In the genomic region with DNA sequence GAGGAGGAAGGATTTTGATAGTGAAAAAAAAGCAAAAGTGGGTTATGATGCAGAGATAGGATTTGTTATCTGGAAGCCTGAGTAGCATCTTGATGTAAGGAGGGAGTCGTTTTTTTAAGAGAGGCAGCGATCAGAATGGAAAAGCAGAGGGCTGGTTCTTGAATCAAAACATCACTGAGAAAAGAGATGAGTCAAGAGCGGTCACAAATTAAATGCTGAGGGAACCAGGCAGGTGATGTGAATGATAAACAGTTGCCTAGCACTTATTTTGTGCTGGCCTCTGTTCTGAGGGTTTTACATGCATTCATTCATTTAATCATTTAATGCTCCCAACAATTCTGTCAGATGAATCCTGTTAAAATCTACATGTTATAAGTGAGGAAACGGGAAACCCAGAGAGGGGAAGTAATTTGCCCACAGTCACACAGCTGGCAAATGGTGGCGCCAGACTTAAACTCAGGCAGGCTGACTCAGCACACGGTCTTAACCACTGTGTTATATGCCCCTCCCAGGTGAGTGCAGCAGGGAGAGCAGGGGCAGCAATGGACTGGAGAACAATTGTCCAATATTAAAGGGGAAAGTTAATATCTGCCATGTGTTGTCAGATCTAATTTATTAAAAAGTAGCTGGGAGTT, we compare ENCODE assay signal across 17 cellular contexts. TPM values are rescaled to one million over a fixed set of nuclear protein-coding genes. Genes with fewer than 3 reads are reported as not detected.
DNase-seq lines count a peak whose midpoint lies in the region; ATAC-seq and TF ChIP-seq lines count a peak whose summit lies in the region.
"Had no signal": no experiment of that assay in that cellular context is flagged by ENCODE, and none has a peak within 500 bp of the region (broad histone marks: within the 10 kb centered on the region; RNA-seq: fewer than 3 reads in every experiment).

No MANE protein-coding gene starts in this region.

- POLR2A ChIA-PET in activated CD4-positive, alpha-beta T cell treated with anti-CD3 and anti-CD28 coated beads, Interleukin-2, amount 10 ng/mL, durations not matched to agents 7 days and 5 days (lab: Charles Lee): no interaction called here
- POLR2A ChIA-PET in WTC11 (lab: Charles Lee): no interaction called here
- POLR2A ChIA-PET in naive thymus-derived CD4-positive, alpha-beta T cell (lab: Charles Lee): no interaction called here

- H3K27ac Mint-ChIP-seq in activated CD4-positive, alpha-beta T cell treated with anti-CD3 and anti-CD28 coated beads, Interleukin-2, amount 10 ng/mL, durations not matched to agents 7 days and 5 days: peak overlapping the region; percentile 80
- no peak overlapping the region for H3K27ac Mint-ChIP-seq in WTC11
- no peak overlapping the region for H3K27ac Mint-ChIP-seq in naive thymus-derived CD4-positive, alpha-beta T cell

- no peaks in the 10 kb centered on the region for H3K36me3 ChIP-seq in naive thymus-derived CD4-positive, alpha-beta T cell (ENCODE audit: control insufficient read depth in 2 of 3, insufficient read depth in 3 of 3, low read length in 3 of 3)
- H3K36me3 ChIP-seq: upper lobe of left lung had no signal

- peaks cover 26% of the 10 kb centered on the region for H3K4me1 Mint-ChIP-seq in activated CD4-positive, alpha-beta T cell treated with anti-CD3 and anti-CD28 coated beads, Interleukin-2, amount 10 ng/mL, durations not matched to agents 7 days and 5 days
- peaks cover 15% of the 10 kb centered on the region for H3K4me1 Mint-ChIP-seq in WTC11
- peaks cover 0 to 8% (median 0%) of the 10 kb centered on the region in 7 donors for H3K4me1 Mint-ChIP-seq in naive thymus-derived CD4-positive, alpha-beta T cell

- H3K4me1 ChIP-seq in naive thymus-derived CD4-positive, alpha-beta T cell (ENCODE audit: control insufficient read depth in 2 of 2, insufficient read depth in 2 of 2, low read length in 2 of 2): no peaks in the 10 kb centered on the region
- H3K4me1 ChIP-seq: body of pancreas, upper lobe of left lung had no signal

- peak; percentile 42 for DNase-seq in activated CD4-positive, alpha-beta T cell treated with anti-CD3 and anti-CD28 coated beads, Interleukin-2, amount 10 ng/mL, durations not matched to agents 7 days and 5 days
- no peak for DNase-seq in activated CD4-positive, alpha-beta T cell treated with anti-CD3 and anti-CD28 coated beads, Interleukin-2, amount 50 U/mL, for 4 hours
- peak; percentile 55 for DNase-seq in Jurkat, Clone E6-1 (ENCODE audit: low read depth, low spot score)
- no peak for DNase-seq in WTC11 (ENCODE audit: low spot score)
- no peak for DNase-seq in naive thymus-derived CD4-positive, alpha-beta T cell
- DNase-seq: body of pancreas; DMS153; effector CD8-positive, alpha-beta T cell; foreskin fibroblast; midbrain; T-helper 9 cell; upper lobe of left lung had no signal

- peaks cover 4% of the 10 kb centered on the region for H3K27me3 Mint-ChIP-seq in activated CD4-positive, alpha-beta T cell treated with anti-CD3 and anti-CD28 coated beads, Interleukin-2, amount 10 ng/mL, durations not matched to agents 7 days and 5 days
- H3K27me3 Mint-ChIP-seq in WTC11 (ENCODE audit: low read depth): peaks cover 11% of the 10 kb centered on the region
- H3K27me3 Mint-ChIP-seq in naive thymus-derived CD4-positive, alpha-beta T cell: peaks cover 3 to 17% (median 8%) of the 10 kb centered on the region in 5 donors

- no peaks in the 10 kb centered on the region for H3K9me3 ChIP-seq in naive thymus-derived CD4-positive, alpha-beta T cell (ENCODE audit: control insufficient read depth in 2 of 3, low read length in 3 of 3)
- H3K9me3 ChIP-seq: body of pancreas, upper lobe of left lung had no signal

- ATAC-seq in WTC11 (peak; percentile 73), GM21619 (IDR thresholded peaks at IDR 0.05; ENCODE audit: unreplicated experiment) (no peak), GM19455 (IDR thresholded peaks at IDR 0.05; ENCODE audit: unreplicated experiment) (no peak), GM19467 (IDR thresholded peaks at IDR 0.05; ENCODE audit: unreplicated experiment) (no peak)
- peak; percentile 70 for ATAC-seq in naive thymus-derived CD4-positive, alpha-beta T cell
- ATAC-seq: body of pancreas had no signal

- no peaks in the 10 kb centered on the region for H3K36me3 Mint-ChIP-seq in activated CD4-positive, alpha-beta T cell treated with anti-CD3 and anti-CD28 coated beads, Interleukin-2, amount 10 ng/mL, durations not matched to agents 7 days and 5 days (ENCODE audit: low read depth)
- no peaks in the 10 kb centered on the region for H3K36me3 Mint-ChIP-seq in WTC11
- H3K36me3 Mint-ChIP-seq in naive thymus-derived CD4-positive, alpha-beta T cell: no peaks in the 10 kb centered on the region

- no peaks in the 10 kb centered on the region for H3K9me3 Mint-ChIP-seq in activated CD4-positive, alpha-beta T cell treated with anti-CD3 and anti-CD28 coated beads, Interleukin-2, amount 10 ng/mL, durations not matched to agents 7 days and 5 days
- H3K9me3 Mint-ChIP-seq in WTC11: no peaks in the 10 kb centered on the region
- H3K9me3 Mint-ChIP-seq in naive thymus-derived CD4-positive, alpha-beta T cell: peaks cover 0 to 1% (median 0%) of the 10 kb centered on the region in 11 donors

- intact Hi-C loops in naive thymus-derived CD4-positive, alpha-beta T cell (cut with micrococcal nuclease): no loop called here

- no peaks in the 10 kb centered on the region for H3K27me3 ChIP-seq in naive thymus-derived CD4-positive, alpha-beta T cell (ENCODE audit: control insufficient read depth in 2 of 2, insufficient read depth in 2 of 2, low read length in 2 of 2)
- H3K27me3 ChIP-seq: body of pancreas, upper lobe of left lung had no signal

- CTCF ChIA-PET in activated CD4-positive, alpha-beta T cell treated with anti-CD3 and anti-CD28 coated beads, Interleukin-2, amount 10 ng/mL, durations not matched to agents 7 days and 5 days (lab: Charles Lee): interaction anchor here (1.0 kb wide), 1 partner anchor 43 kb away, joined by 3 read pairs; no protein-coding TSS in a partner anchor
- CTCF ChIA-PET in WTC11 (lab: Charles Lee): interaction anchor here (4.8 kb wide), 1 partner anchor 13 kb away, joined by 34 read pairs; no protein-coding TSS in a partner anchor
- CTCF ChIA-PET in naive thymus-derived CD4-positive, alpha-beta T cell (lab: Charles Lee): no interaction called here

- no peak overlapping the region for H3K4me3 ChIP-seq in Jurkat, Clone E6-1 (ENCODE audit: low read length)
- H3K4me3 ChIP-seq in naive thymus-derived CD4-positive, alpha-beta T cell (ENCODE audit: low read length): no peak overlapping the region
- H3K4me3 ChIP-seq: body of pancreas, upper lobe of left lung had no signal

- no peak for TF ChIP-seq CTCF in WTC11 (IDR thresholded peaks at IDR 0.05)

- H3K27ac ChIP-seq in naive thymus-derived CD4-positive, alpha-beta T cell (ENCODE audit: low read depth, low read length): no peak overlapping the region
- H3K27ac ChIP-seq: body of pancreas, parathyroid adenoma, upper lobe of left lung had no signal

- no peak overlapping the region for H3K4me3 Mint-ChIP-seq in activated CD4-positive, alpha-beta T cell treated with anti-CD3 and anti-CD28 coated beads, Interleukin-2, amount 10 ng/mL, durations not matched to agents 7 days and 5 days
- no peak overlapping the region for H3K4me3 Mint-ChIP-seq in WTC11
- H3K4me3 Mint-ChIP-seq in naive thymus-derived CD4-positive, alpha-beta T cell: no peak overlapping the region

TF ChIP-seq in WTC11, 78 proteins besides CTCF, POLR2A, EP300 and RAD21 (continues in another document):
- TF ChIP-seq, protein P1, sequence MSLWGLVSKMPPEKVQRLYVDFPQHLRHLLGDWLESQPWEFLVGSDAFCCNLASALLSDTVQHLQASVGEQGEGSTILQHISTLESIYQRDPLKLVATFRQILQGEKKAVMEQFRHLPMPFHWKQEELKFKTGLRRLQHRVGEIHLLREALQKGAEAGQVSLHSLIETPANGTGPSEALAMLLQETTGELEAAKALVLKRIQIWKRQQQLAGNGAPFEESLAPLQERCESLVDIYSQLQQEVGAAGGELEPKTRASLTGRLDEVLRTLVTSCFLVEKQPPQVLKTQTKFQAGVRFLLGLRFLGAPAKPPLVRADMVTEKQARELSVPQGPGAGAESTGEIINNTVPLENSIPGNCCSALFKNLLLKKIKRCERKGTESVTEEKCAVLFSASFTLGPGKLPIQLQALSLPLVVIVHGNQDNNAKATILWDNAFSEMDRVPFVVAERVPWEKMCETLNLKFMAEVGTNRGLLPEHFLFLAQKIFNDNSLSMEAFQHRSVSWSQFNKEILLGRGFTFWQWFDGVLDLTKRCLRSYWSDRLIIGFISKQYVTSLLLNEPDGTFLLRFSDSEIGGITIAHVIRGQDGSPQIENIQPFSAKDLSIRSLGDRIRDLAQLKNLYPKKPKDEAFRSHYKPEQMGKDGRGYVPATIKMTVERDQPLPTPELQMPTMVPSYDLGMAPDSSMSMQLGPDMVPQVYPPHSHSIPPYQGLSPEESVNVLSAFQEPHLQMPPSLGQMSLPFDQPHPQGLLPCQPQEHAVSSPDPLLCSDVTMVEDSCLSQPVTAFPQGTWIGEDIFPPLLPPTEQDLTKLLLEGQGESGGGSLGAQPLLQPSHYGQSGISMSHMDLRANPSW (CRISPR knock-in tag; conservative IDR thresholded peaks at IDR 0.05; ENCODE audit: low read depth): no peak

RNA-seq across cellular contexts. Expression of a gene that starts 21.4 kb away (rescaled TPM):
- total RNA-seq in activated CD4-positive, alpha-beta T cell treated with anti-CD3 and anti-CD28 coated beads, Interleukin-2, amount 10 ng/mL, durations not matched to agents 7 days and 5 days: not detected
- polyA plus RNA-seq in Jurkat, Clone E6-1 (2012; ENCODE audit: insufficient read depth, insufficient read length): not detected
- not detected in 3 replicates for total RNA-seq in WTC11 (2021)
- total RNA-seq in naive thymus-derived CD4-positive, alpha-beta T cell: not detected
- polyA plus RNA-seq in naive thymus-derived CD4-positive, alpha-beta T cell: not detected
- total RNA-seq: body of pancreas, upper lobe of left lung had no signal
- polyA plus RNA-seq: AG04450 had no signal

RNA-seq across cellular contexts. Expression of a gene that starts 39.1 kb away (rescaled TPM):
- not detected for total RNA-seq in activated CD4-positive, alpha-beta T cell treated with anti-CD3 and anti-CD28 coated beads, Interleukin-2, amount 10 ng/mL, durations not matched to agents 7 days and 5 days
- polyA plus RNA-seq in Jurkat, Clone E6-1 (2012; ENCODE audit: insufficient read depth, insufficient read length): not detected
- total RNA-seq in WTC11 (2021): 41.2 to 64.1 TPM (median 60.2 TPM) in 3 replicates
- not detected for total RNA-seq in naive thymus-derived CD4-positive, alpha-beta T cell
- polyA plus RNA-seq in naive thymus-derived CD4-positive, alpha-beta T cell: not detected
- total RNA-seq: body of pancreas had no signal
- polyA plus RNA-seq: AG04450 had no signal

RNA-seq across cellular contexts. Expression of a gene that starts 47.4 kb away (rescaled TPM):
- total RNA-seq in activated CD4-positive, alpha-beta T cell treated with anti-CD3 and anti-CD28 coated beads, Interleukin-2, amount 10 ng/mL, durations not matched to agents 7 days and 5 days: 1 to 10 TPM; 3.7 to 3.9 TPM
- polyA plus RNA-seq in Jurkat, Clone E6-1 (2012; ENCODE audit: insufficient read depth, insufficient read length): not detected
- 0.25 to 0.57 TPM (median 0.31 TPM) in 3 replicates for total RNA-seq in WTC11 (2021)
- 10 to 100 TPM in 2 of 5 experiments, 1 to 10 TPM in 1, under 1 TPM in 2; 0.51 to 59.2 (median 5.0) TPM for total RNA-seq in naive thymus-derived CD4-positive, alpha-beta T cell
- polyA plus RNA-seq in naive thymus-derived CD4-positive, alpha-beta T cell: not detected
- polyA plus RNA-seq: AG04450 had no signal

Comparison
In these comparisons a context has a peak if more than half of its experiments do, and no peak if none do; other contexts are left out.
1. DNase-seq: peak in activated CD4-positive, alpha-beta T cell treated with anti-CD3 and anti-CD28 coated beads, Interleukin-2, amount 10 ng/mL, durations not matched to agents 7 days and 5 days (single experiment) and Jurkat, Clone E6-1 (single experiment); none in activated CD4-positive, alpha-beta T cell treated with anti-CD3 and anti-CD28 coated beads, Interleukin-2, amount 50 U/mL, for 4 hours (0 of 2), WTC11 (single experiment) and naive thymus-derived CD4-positive, alpha-beta T cell (0 of 9).
2. ATAC-seq: peak in WTC11 (single experiment) and naive thymus-derived CD4-positive, alpha-beta T cell (single experiment); none in GM21619 (single experiment), GM19455 (single experiment) and GM19467 (single experiment).
3. RNA of a gene that starts 39.1 kb away (total RNA-seq): 41.2 to 64.1 TPM in WTC11; not detected in naive thymus-derived CD4-positive, alpha-beta T cell and not detected in activated CD4-positive, alpha-beta T cell treated with anti-CD3 and anti-CD28 coated beads, Interleukin-2, amount 10 ng/mL, durations not matched to agents 7 days and 5 days; every median in the first group is over 10 times any median in the second.